ENCODE assay signal across 13 cellular contexts in genomic region chr2:160324917-160325316, GRCh38.
DNase-seq lines count a peak whose midpoint lies in the region; ATAC-seq, FAIRE-seq and TF ChIP-seq lines count a peak whose summit lies in the region.
"Had no signal": no experiment of that assay in that cellular context is flagged by ENCODE, and none has a peak within 500 bp of the region (broad histone marks: within the 10 kb centered on the region; RNA-seq: fewer than 3 reads in every experiment).

No MANE protein-coding gene starts in this region.

- no peak overlapping the region for H3K14ac ChIP-seq in H1 (ENCODE audit: insufficient read length)

- H2AFZ ChIP-seq in ACC112 (ENCODE audit: low read length, unreplicated experiment) (no peak overlapping the region), H1 (ENCODE audit: low read length) (no peak overlapping the region)

- no peak for TF ChIP-seq RAD21 in A549 (conservative IDR thresholded peaks at IDR 0.05 in 1 of 2, IDR thresholded peaks at IDR 0.05 in 1 of 2)
- no peak for TF ChIP-seq RAD21 in H1 (IDR thresholded peaks at IDR 0.05 in 1 of 2, conservative IDR thresholded peaks at IDR 0.05 in 1 of 2; ENCODE audit: low read depth in 2 of 2, low read length in 2 of 2)

- POLR2A ChIA-PET in A549 (lab: Yijun Ruan, JAX) (no interaction called here), H1 (lab: Charles Lee; ENCODE audit: partially characterized antibody) (interaction anchor here (0.9 to 1.2 kb wide), 3 partner anchors 9 to 100 kb away, joined by 4 to 5 read pairs (median 4); no protein-coding TSS in a partner anchor)

- ATAC-seq in A549 (no peak), GM21576 (IDR thresholded peaks at IDR 0.05; ENCODE audit: unreplicated experiment) (no peak), GM18873 (IDR thresholded peaks at IDR 0.05; ENCODE audit: low FRiP score, unreplicated experiment) (no peak)

- H3K36me3 ChIP-seq in ACC112 (ENCODE audit: insufficient read depth, low read length) (peaks cover 5% of the 10 kb centered on the region; the same call in 1 of the 2 replicates), H1 (ENCODE audit: control insufficient read depth in 2 of 4, insufficient read depth in 4 of 4, low read length in 3 of 4) (no peaks in the 10 kb centered on the region), neutrophil (no peaks in the 10 kb centered on the region)
- H3K36me3 ChIP-seq: adrenal gland, BLaER1, sigmoid colon had no signal

- H3K23me2 ChIP-seq in H1 (ENCODE audit: low read depth, low read length), result no peaks in the 10 kb centered on the region

- peaks cover 89% of the 10 kb centered on the region for H3K4me1 ChIP-seq in A549
- peaks cover 44% of the 10 kb centered on the region for H3K4me1 ChIP-seq in ACC112 (ENCODE audit: control insufficient read depth, insufficient read depth, low read length, unreplicated experiment)
- H3K4me1 ChIP-seq in H1 (replicated peaks in 1 of 4; ENCODE audit: control insufficient read depth in 3 of 4, insufficient read depth in 4 of 4, low read length in 3 of 4), result peaks cover 2 to 5% (median 4%) of the 10 kb centered on the region in 4 experiments; a peak in 4 of 7 replicates
- H3K4me1 ChIP-seq in neutrophil (ENCODE audit: control insufficient read depth in 1 of 2, insufficient read depth in 1 of 2, low read depth in 1 of 2, low read length in 1 of 2), result peaks cover 21 to 22% of the 10 kb centered on the region in 2 experiments
- H3K4me1 ChIP-seq: BLaER1 had no signal

- 76% methylated on average over 3 of the region's 3 CpGs for WGBS in A549 (ENCODE audit: missing lambda C conversion rate)
- WGBS in H1 (ENCODE audit: extremely low coverage in 1 of 2, insufficient coverage in 1 of 2, insufficient read length in 1 of 2, insufficient replicate concordance in 2 of 2, low coverage in 1 of 2, low lambda C conversion rate in 2 of 2, missing lambda C conversion rate in 1 of 2), 2 experiments, result 83% methylated on average over 3 of the region's 3 CpGs; no CpG with 5 or more reads in 1 of the 2 experiments

- no peak overlapping the region for H4K91ac ChIP-seq in H1 (replicated peaks; ENCODE audit: insufficient read length, low read length)

- H3K4me3 ChIP-seq in A549, result no peak overlapping the region
- H3K4me3 ChIP-seq in ACC112 (ENCODE audit: low read depth, low read length), result no peak overlapping the region
- no peak overlapping the region for H3K4me3 ChIP-seq in H1 (ENCODE audit: extremely low read depth in 1 of 4, insufficient read depth in 2 of 4, low read depth in 3 of 4, low read length in 4 of 4)
- no peak overlapping the region for H3K4me3 ChIP-seq in neutrophil (ENCODE audit: low read depth in 1 of 2, low read length in 1 of 2)
- H3K4me3 ChIP-seq: adrenal gland, BLaER1, K562, sigmoid colon, SJSA1 had no signal

- H4K20me1 ChIP-seq in H1 (replicated peaks in 1 of 2; ENCODE audit: control insufficient read depth in 1 of 2, insufficient read depth in 2 of 2, low read length in 2 of 2), result no peaks in the 10 kb centered on the region

- no peak overlapping the region for H2AK5ac ChIP-seq in H1 (ENCODE audit: low read depth, low read length)

- H3K18ac ChIP-seq in H1 (ENCODE audit: extremely low read depth, low read length), result no peak overlapping the region

- H4K5ac ChIP-seq in H1 (ENCODE audit: insufficient read length, low read depth, low read length), result no peak overlapping the region

- no peak overlapping the region for H4K8ac ChIP-seq in H1 (ENCODE audit: extremely low read depth, insufficient read depth, low read length)

- peaks cover 3% of the 10 kb centered on the region; the same call in 1 of the 2 replicates for H3K79me1 ChIP-seq in H1 (ENCODE audit: low read depth, low read length)

- no peak for TF ChIP-seq EP300 in A549 (IDR thresholded peaks at IDR 0.05)
- no peak for TF ChIP-seq EP300 in H1 (IDR thresholded peaks at IDR 0.05; ENCODE audit: borderline replicate concordance in 1 of 2, low read depth in 2 of 2, low read length in 2 of 2)

- peaks cover 98% of the 10 kb centered on the region for H3K79me2 ChIP-seq in ACC112 (ENCODE audit: control insufficient read depth, insufficient read depth, low read length, unreplicated experiment)
- H3K79me2 ChIP-seq in H1 (ENCODE audit: control insufficient read depth in 1 of 2, insufficient read depth in 2 of 2, low read length in 2 of 2), result peaks cover 0 to 25% of the 10 kb centered on the region in 2 experiments; a peak in 2 of 4 replicates

- peak overlapping the region in 1 of 4 experiments; percentile 17; a peak in 1 of 7 replicates for H3K9ac ChIP-seq in H1 (replicated peaks in 1 of 4; ENCODE audit: extremely low read depth in 1 of 4, low read depth in 3 of 4, low read length in 3 of 4)
- H3K9ac ChIP-seq: BLaER1 had no signal

- H3K23ac ChIP-seq in H1 (ENCODE audit: insufficient read length), result no peak overlapping the region

- H3K27me3 ChIP-seq in ACC112 (ENCODE audit: insufficient read depth, low read length) (no peaks in the 10 kb centered on the region), H1 (replicated peaks in 1 of 4; ENCODE audit: control insufficient read depth in 3 of 4, extremely low read depth in 1 of 4, insufficient read depth in 3 of 4, low read length in 3 of 4) (no peaks in the 10 kb centered on the region), neutrophil (no peaks in the 10 kb centered on the region)
- H3K27me3 ChIP-seq: adrenal gland, BLaER1, sigmoid colon, SJSA1 had no signal

- TF ChIP-seq POLR2A in A549 (IDR thresholded peaks at IDR 0.05; ENCODE audit: low read length) (no peak), H1 (IDR thresholded peaks at IDR 0.05; ENCODE audit: control extremely low read depth in 1 of 2, low read depth in 2 of 2, low read length in 2 of 2) (no peak)

- no peak overlapping the region for H3K56ac ChIP-seq in H1 (replicated peaks; ENCODE audit: insufficient read length, low read depth, low read length)

- no peak overlapping the region for H2BK12ac ChIP-seq in H1 (ENCODE audit: low read depth, low read length)

- H3K9me3 ChIP-seq in A549 (no peaks in the 10 kb centered on the region), H1 (ENCODE audit: insufficient read depth in 2 of 2, low read depth in 1 of 2, low read length in 1 of 2) (no peaks in the 10 kb centered on the region), neutrophil (no peaks in the 10 kb centered on the region)
- H3K9me3 ChIP-seq: adrenal gland, BLaER1, sigmoid colon, SJSA1 had no signal

- H3K4me2 ChIP-seq in A549 (peak overlapping the region; percentile 18), H1 (ENCODE audit: insufficient read depth in 1 of 2, low read depth in 2 of 2, low read length in 2 of 2) (no peak overlapping the region)
- H3K4me2 ChIP-seq: BLaER1 had no signal

- no peak overlapping the region for H2BK120ac ChIP-seq in H1 (replicated peaks; ENCODE audit: low read depth, low read length)

- H2BK15ac ChIP-seq in H1 (ENCODE audit: low read length), result 0 out of 2 replicates have a peak overlapping the region, but pooled peaks have one; percentile 62

- H3K27ac ChIP-seq in A549, result peak overlapping the region in 1 of 2 experiments; percentile 31; a peak in 3 of 6 replicates
- H3K27ac ChIP-seq in ACC112 (ENCODE audit: low read depth, low read length), result peak overlapping the region; percentile 41; the same call in 1 of the 2 replicates
- H3K27ac ChIP-seq in H1 (ENCODE audit: low read depth, low read length), result no peak overlapping the region
- peak overlapping the region; percentile 53 for H3K27ac ChIP-seq in neutrophil
- H3K27ac ChIP-seq: adrenal gland, BLaER1, SJSA1 had no signal

- FAIRE-seq in A549 (lab: Jason Lieb, UNC) (no peak), H1 (lab: Jason Lieb, UNC) (no peak)
- FAIRE-seq: H54 had no signal

- no peak for TF ChIP-seq CTCF in A549 (IDR thresholded peaks at IDR 0.05)
- no peak for TF ChIP-seq CTCF in H1 (IDR thresholded peaks at IDR 0.05; ENCODE audit: control extremely low read depth in 1 of 3, insufficient read depth in 1 of 3, low read depth in 1 of 3, low read length in 3 of 3)
- no peak for TF ChIP-seq CTCF in neutrophil (IDR thresholded peaks at IDR 0.05)

- no peak overlapping the region for H2BK5ac ChIP-seq in H1 (ENCODE audit: low read depth, low read length)

- no peak overlapping the region for H2BK20ac ChIP-seq in H1 (ENCODE audit: low read length)

- no peak for DNase-seq in A549 (ENCODE audit: low read depth in 1 of 2, low spot score in 1 of 2)
- no peak for DNase-seq in H1 (ENCODE audit: low read depth in 1 of 2, low spot score in 2 of 2)
- DNase-seq in 8988T, result no peak

- CTCF ChIA-PET in A549 (lab: Yijun Ruan, JAX), result interaction anchor here (0.7 to 4.6 kb wide), 27 partner anchors 8 to 669 kb away, joined by 3 to 48 read pairs (median 4); no protein-coding TSS in a partner anchor
- CTCF ChIA-PET in H1 (lab: Charles Lee; ENCODE audit: partially characterized antibody), result interaction anchor here (0.5 to 6.1 kb wide), 43 partner anchors 10 to 739 kb away, joined by 3 to 62 read pairs (median 6); no protein-coding TSS in a partner anchor

- H3K4ac ChIP-seq in H1 (replicated peaks; ENCODE audit: insufficient read length, low read depth, low read length), result no peak overlapping the region

TF ChIP-seq in A549, 52 proteins besides CTCF, POLR2A, EP300 and RAD21:
- no peak for TF ChIP-seq HEYL (CRISPR knock-in tag; IDR thresholded peaks at IDR 0.05)
- TF ChIP-seq JUNB (IDR thresholded peaks at IDR 0.05), result no peak

TF ChIP-seq in H1, 55 proteins besides CTCF, POLR2A, EP300 and RAD21 (continues in another document):
- TF ChIP-seq NRF1 (IDR thresholded peaks at IDR 0.05; ENCODE audit: low read depth, low read length) (no peak), ASH2L (IDR thresholded peaks at IDR 0.05; ENCODE audit: low read length) (no peak), SRF (IDR thresholded peaks at IDR 0.05; ENCODE audit: low read depth, low read length) (no peak), GTF2F1 (IDR thresholded peaks at IDR 0.05; ENCODE audit: borderline replicate concordance, low read depth, low read length) (no peak), BRCA1 (IDR thresholded peaks at IDR 0.05; ENCODE audit: low read depth, low read length) (no peak), E2F6 (IDR thresholded peaks at IDR 0.05) (no peak), PHF8 (conservative IDR thresholded peaks at IDR 0.05; ENCODE audit: low read depth, low read length) (no peak), MAFK (IDR thresholded peaks at IDR 0.05; ENCODE audit: low read depth, low read length) (no peak), CBX8 (IDR thresholded peaks at IDR 0.05; ENCODE audit: borderline replicate concordance, low read depth, low read length) (no peak), HDAC6 (IDR thresholded peaks at IDR 0.05; ENCODE audit: low read depth, low read length) (no peak), SIX5 (IDR thresholded peaks at IDR 0.05; ENCODE audit: low read depth, low read length) (no peak), CBX5 (IDR thresholded peaks at IDR 0.05; ENCODE audit: low read depth, low read length) (no peak)
